30 cellular contexts compared by ENCODE assay signal in genomic region chr14:42961509-42961908, GRCh38.
"Had no signal": no experiment of that assay in that cellular context is flagged by ENCODE, and none has a peak within 500 bp of the region (broad histone marks: within the 10 kb centered on the region; RNA-seq: fewer than 3 reads in every experiment).

No MANE protein-coding gene starts in this region.

- H3K9me3 ChIP-seq: adrenal gland, ascending aorta, esophagus squamous epithelium, gastroesophageal sphincter had no signal

- H3K36me3 ChIP-seq: adrenal gland, ascending aorta, brain microvascular endothelial cell, esophagus squamous epithelium, gastroesophageal sphincter, heart right ventricle, WERI-Rb-1 had no signal

- ATAC-seq: activated CD4-positive, CD25-positive, alpha-beta regulatory T cell treated with anti-CD3 and anti-CD28 coated beads, Interleukin-2, amount 50 U/mL, for 24 hours; activated CD8-positive, alpha-beta T cell treated with anti-CD3 and anti-CD28 coated beads for 36 hours; activated naive CD8-positive, alpha-beta T cell treated with anti-CD3 and anti-CD28 coated beads, Interleukin-2, amount 50 U/mL, for 24 hours; activated T-cell treated with anti-CD3 and anti-CD28 coated beads, Interleukin-2, amount 50 U/mL, for 4 hours; activated T-helper 17 cell treated with anti-CD3 and anti-CD28 coated beads, Interleukin-2, amount 50 U/mL, for 72 hours; effector memory CD8-positive, alpha-beta T cell; gastroesophageal sphincter; heart right ventricle; T-cell had no signal

- H3K4me3 ChIP-seq: adrenal gland, ascending aorta, esophagus squamous epithelium, gastroesophageal sphincter, heart right ventricle had no signal

- H3K27me3 ChIP-seq: adrenal gland, ascending aorta, brain microvascular endothelial cell, esophagus squamous epithelium, gastroesophageal sphincter, heart right ventricle had no signal

- H3K4me1 ChIP-seq: adrenal gland, ascending aorta, esophagus squamous epithelium, gastroesophageal sphincter, heart right ventricle had no signal

- DNase-seq: activated B cell treated with CpG ODN at 0.5 μM for 24 hours; activated CD4-positive, alpha-beta T cell treated with anti-CD3 and anti-CD28 coated beads for 48 hours; activated CD4-positive, alpha-beta T cell treated with anti-CD3 and anti-CD28 coated beads, Interleukin-2, amount 50 U/mL, for 1 hour; activated CD4-positive, alpha-beta T cell treated with anti-CD3 and anti-CD28 coated beads, Interleukin-2, amount 50 U/mL, for 48 hours; activated CD8-positive, alpha-beta memory T cell treated with anti-CD3 and anti-CD28 coated beads for 24 hours; activated CD8-positive, alpha-beta T cell treated with anti-CD3 and anti-CD28 coated beads for 36 hours; activated effector memory CD4-positive, alpha-beta T cell treated with Interleukin-2 at 50 U/mL for 16 hours; activated gamma-delta T cell treated with Interleukin-2 at 50 U/mL for 16 hours; activated naive CD4-positive, alpha-beta T cell treated with Interleukin-2 at 50 U/mL for 16 hours; activated naive CD8-positive, alpha-beta T cell treated with anti-CD3 and anti-CD28 coated beads for 36 hours; activated naive CD8-positive, alpha-beta T cell treated with anti-CD3 and anti-CD28 coated beads, Interleukin-2, amount 50 U/mL, for 24 hours; activated T-cell treated with anti-CD3 and anti-CD28 coated beads, Interleukin-2, amount 50 U/mL, for 4 hours; adrenal gland; brain microvascular endothelial cell; cortex of kidney; dermis blood vessel endothelial cell; effector CD4-positive, alpha-beta T cell; effector memory CD8-positive, alpha-beta T cell; esophagus squamous epithelium; foreskin melanocyte; heart right ventricle; SW 1271; T-cell; T-helper 9 cell; WERI-Rb-1 had no signal

- H3K27ac ChIP-seq: adrenal gland, ascending aorta, brain microvascular endothelial cell, epithelial cell of prostate, esophagus squamous epithelium, gastroesophageal sphincter, heart right ventricle, WERI-Rb-1 had no signal
